Comparison of ENCODE assay signal across 17 cellular contexts in genomic region chr7:3464900-3465622, GRCh38.
DNase-seq lines count a peak whose midpoint lies in the region; TF ChIP-seq lines count a peak whose summit lies in the region.
"Had no signal": no experiment of that assay in that cellular context is flagged by ENCODE, and none has a peak within 500 bp of the region (broad histone marks: within the 10 kb centered on the region; RNA-seq: fewer than 3 reads in every experiment).

No MANE protein-coding gene starts in this region.

- in situ Hi-C loops in GM13977 (cut with MboI; ENCODE audit: low pct_unique_long_range_greater_than_20kb, low sequenced_read_pairs, unreplicated experiment), result no loop called here

- no peaks in the 10 kb centered on the region for H3K27me3 Mint-ChIP-seq in activated naive CD8-positive, alpha-beta T cell treated with anti-CD3 and anti-CD28 coated beads for 36 hours
- H3K27me3 Mint-ChIP-seq: activated naive CD8-positive, alpha-beta T cell; CD4-positive, CD25-positive, alpha-beta regulatory T cell; T-helper 17 cell had no signal

- H3K9me3 Mint-ChIP-seq in activated naive CD8-positive, alpha-beta T cell treated with anti-CD3 and anti-CD28 coated beads for 36 hours, result no peaks in the 10 kb centered on the region
- H3K9me3 Mint-ChIP-seq: CD4-positive, CD25-positive, alpha-beta regulatory T cell had no signal

- H3K36me3 Mint-ChIP-seq in activated naive CD8-positive, alpha-beta T cell treated with anti-CD3 and anti-CD28 coated beads for 36 hours, result peaks cover 2% of the 10 kb centered on the region
- H3K36me3 Mint-ChIP-seq: activated naive CD8-positive, alpha-beta T cell; CD4-positive, CD25-positive, alpha-beta regulatory T cell had no signal

- TF ChIP-seq CTCF in GM13977 (IDR thresholded peaks at IDR 0.05; ENCODE audit: extremely low read depth, insufficient read depth, missing control alignments), result no peak

- DNase-seq in activated T-cell treated with anti-CD3 and anti-CD28 coated beads for 48 hours (ENCODE audit: low read depth) (peak; percentile 18), activated T-cell treated with anti-CD3 and anti-CD28 coated beads for 4 hours (no peak), MV-4-11 (lab: John Stamatoyannopoulos, UW) (peak; percentile 37), H4 (ENCODE audit: low spot score) (no peak), GM13977 (ENCODE audit: low spot score) (no peak), hepatic stellate cell (ENCODE audit: low spot score) (no peak)
- peak; percentile 45 for DNase-seq in activated naive CD8-positive, alpha-beta T cell treated with anti-CD3 and anti-CD28 coated beads for 36 hours
- DNase-seq in stimulated activated CD8-positive, alpha-beta memory T cell treated with anti-CD3 and anti-CD28 coated beads, Interleukin-2, amount 100 ng/mL, for 48 hours (ENCODE audit: low read depth in 2 of 2), result peak; percentile 8 to 29
- DNase-seq: brain microvascular endothelial cell; CD4-positive, CD25-positive, alpha-beta regulatory T cell; cortex of kidney; NCI-H146; NCI-H2227 treated with DMSO at 0.1 percent for 48 hours; pancreas; Peyer's patch; T-helper 17 cell had no signal

- peak overlapping the region; percentile 47 for H3K27ac Mint-ChIP-seq in activated naive CD8-positive, alpha-beta T cell treated with anti-CD3 and anti-CD28 coated beads for 36 hours
- H3K27ac Mint-ChIP-seq: activated naive CD8-positive, alpha-beta T cell; CD4-positive, CD25-positive, alpha-beta regulatory T cell; T-helper 17 cell had no signal

- peaks cover 43% of the 10 kb centered on the region for H3K4me1 Mint-ChIP-seq in activated naive CD8-positive, alpha-beta T cell treated with anti-CD3 and anti-CD28 coated beads for 36 hours

- no peak overlapping the region for H3K4me3 Mint-ChIP-seq in activated naive CD8-positive, alpha-beta T cell treated with anti-CD3 and anti-CD28 coated beads for 36 hours
- H3K4me3 Mint-ChIP-seq: activated naive CD8-positive, alpha-beta T cell; CD4-positive, CD25-positive, alpha-beta regulatory T cell; T-helper 17 cell had no signal

Comparison
In these comparisons a context has a peak if more than half of its experiments do, and no peak if none do; other contexts are left out.
1. DNase-seq: peak in activated T-cell treated with anti-CD3 and anti-CD28 coated beads for 48 hours (single experiment), MV-4-11 (single experiment), activated naive CD8-positive, alpha-beta T cell treated with anti-CD3 and anti-CD28 coated beads for 36 hours (single experiment) and stimulated activated CD8-positive, alpha-beta memory T cell treated with anti-CD3 and anti-CD28 coated beads, Interleukin-2, amount 100 ng/mL, for 48 hours (2 of 2); none in activated T-cell treated with anti-CD3 and anti-CD28 coated beads for 4 hours (single experiment), H4 (single experiment), GM13977 (single experiment) and hepatic stellate cell (single experiment).